ENCODE assay signal across 1 cellular context in genomic region chr7:27745064-27745583, GRCh38.
A peak's percentile ranks its signal among the peaks of the same experiment; 100 is the strongest.
TF ChIP-seq lines count a peak whose summit lies in the region.

No MANE protein-coding gene starts in this region.

TF ChIP-seq in HepG2, 621 proteins besides CTCF, POLR2A, EP300 and RAD21 (continued from another document and continues in another):
- TF ChIP-seq MLX (CRISPR knock-in tag; IDR thresholded peaks at IDR 0.05) (no peak), TAF1 (CRISPR knock-in tag; IDR thresholded peaks at IDR 0.05) (no peak), ZNF10 (CRISPR knock-in tag; IDR thresholded peaks at IDR 0.05; ENCODE audit: borderline replicate concordance, low read depth) (no peak), MTA3 (CRISPR knock-in tag; IDR thresholded peaks at IDR 0.05) (no peak), ZNF224 (CRISPR knock-in tag; IDR thresholded peaks at IDR 0.05) (no peak), KDM5A (IDR thresholded peaks at IDR 0.05; ENCODE audit: borderline replicate concordance, low read length) (no peak), HNRNPLL (IDR thresholded peaks at IDR 0.05; ENCODE audit: low read depth, low read length, poor library complexity, severe bottlenecking) (no peak), HNRNPUL1 (IDR thresholded peaks at IDR 0.05; ENCODE audit: low read depth, low read length) (no peak), ZNF501 (CRISPR knock-in tag; IDR thresholded peaks at IDR 0.05) (no peak), ATM (IDR thresholded peaks at IDR 0.05; ENCODE audit: borderline replicate concordance) (no peak), GPN1 (CRISPR knock-in tag; IDR thresholded peaks at IDR 0.05; ENCODE audit: borderline replicate concordance) (no peak), ESRRA (CRISPR knock-in tag; IDR thresholded peaks at IDR 0.05; ENCODE audit: low read depth) (no peak), SMARCE1 (IDR thresholded peaks at IDR 0.05; ENCODE audit: borderline replicate concordance) (no peak), GATAD2A (CRISPR knock-in tag; IDR thresholded peaks at IDR 0.05) (peak; percentile 65; the same call in 1 of the 2 replicates), ZSCAN25 (CRISPR knock-in tag; IDR thresholded peaks at IDR 0.05) (no peak), ZNF768 (CRISPR knock-in tag; IDR thresholded peaks at IDR 0.05) (no peak), HDAC6 (IDR thresholded peaks at IDR 0.05; ENCODE audit: low read depth, low read length) (no peak), HCFC1 (IDR thresholded peaks at IDR 0.05; ENCODE audit: low read depth, low read length) (no peak), SSRP1 (CRISPR knock-in tag; IDR thresholded peaks at IDR 0.05) (0 out of 2 replicates have a peak, but pooled peaks have one; percentile 40), ATF4 (CRISPR knock-in tag; IDR thresholded peaks at IDR 0.05) (no peak), ZNF256 (CRISPR knock-in tag; conservative IDR thresholded peaks at IDR 0.05) (no peak), RBM22 (optimal IDR thresholded peaks at IDR 0.05; ENCODE audit: low read length) (peak; percentile 74), ZNF296 (CRISPR knock-in tag; conservative IDR thresholded peaks at IDR 0.05) (no peak), RARA (CRISPR knock-in tag; IDR thresholded peaks at IDR 0.05) (peak; percentile 42; the same call in 1 of the 2 replicates), ZNF251 (CRISPR knock-in tag; IDR thresholded peaks at IDR 0.05) (no peak), ZNF747 (CRISPR knock-in tag; IDR thresholded peaks at IDR 0.05; ENCODE audit: borderline replicate concordance) (no peak), RBM39 (IDR thresholded peaks at IDR 0.05; ENCODE audit: low read depth, low read length, poor library complexity, severe bottlenecking) (no peak), SUZ12 (IDR thresholded peaks at IDR 0.05; ENCODE audit: low read depth, low read length) (no peak), SNRNP70 (IDR thresholded peaks at IDR 0.05; ENCODE audit: low read depth, low read length) (no peak), ZNF777 (CRISPR knock-in tag; IDR thresholded peaks at IDR 0.05) (no peak), ZNF629 (CRISPR knock-in tag; conservative IDR thresholded peaks at IDR 0.05) (no peak), ZNF230 (CRISPR knock-in tag; IDR thresholded peaks at IDR 0.05) (no peak), SOX5 (CRISPR knock-in tag; IDR thresholded peaks at IDR 0.05; ENCODE audit: borderline replicate concordance) (peak; percentile 66; the same call in 1 of the 2 replicates), FOXM1 (CRISPR knock-in tag; IDR thresholded peaks at IDR 0.05) (no peak), PAF1 (CRISPR knock-in tag; IDR thresholded peaks at IDR 0.05) (no peak), SKIL (CRISPR knock-in tag; IDR thresholded peaks at IDR 0.05; ENCODE audit: borderline replicate concordance) (no peak), ZNF616 (CRISPR knock-in tag; IDR thresholded peaks at IDR 0.05; ENCODE audit: low read depth) (no peak), ZNF326 (CRISPR knock-in tag; IDR thresholded peaks at IDR 0.05; ENCODE audit: borderline replicate concordance) (no peak), ZNF451 (CRISPR knock-in tag; IDR thresholded peaks at IDR 0.05) (no peak), ZNF580 (CRISPR knock-in tag; IDR thresholded peaks at IDR 0.05; ENCODE audit: borderline replicate concordance, low read depth) (no peak), NCOA2 (CRISPR knock-in tag; IDR thresholded peaks at IDR 0.05) (peak; percentile 67; the same call in 1 of the 2 replicates), PCBP1 (IDR thresholded peaks at IDR 0.05; ENCODE audit: borderline replicate concordance, low read depth, low read length) (no peak), MAZ (IDR thresholded peaks at IDR 0.05; ENCODE audit: borderline replicate concordance, low read depth, low read length) (no peak), MAZ (CRISPR knock-in tag; IDR thresholded peaks at IDR 0.05; ENCODE audit: low read depth) (no peak), HNF1A (IDR thresholded peaks at IDR 0.05; ENCODE audit: low read depth) (no peak), HNF1A (CRISPR knock-in tag; IDR thresholded peaks at IDR 0.05; ENCODE audit: borderline replicate concordance) (no peak), ZNF710 (CRISPR knock-in tag; IDR thresholded peaks at IDR 0.05; ENCODE audit: borderline replicate concordance) (no peak), CHD4 (IDR thresholded peaks at IDR 0.05; ENCODE audit: borderline replicate concordance, low read length) (no peak), MBD4 (IDR thresholded peaks at IDR 0.05; ENCODE audit: borderline replicate concordance, low read length) (no peak), CBX2 (IDR thresholded peaks at IDR 0.05; ENCODE audit: low read depth, low read length) (no peak), CBX2 (CRISPR knock-in tag; IDR thresholded peaks at IDR 0.05; ENCODE audit: low read depth) (no peak), FOXP1 (IDR thresholded peaks at IDR 0.05) (no peak), FOXP1 (CRISPR knock-in tag; IDR thresholded peaks at IDR 0.05) (no peak; the same call in 1 of the 2 replicates)
- TF ChIP-seq, protein P1, sequence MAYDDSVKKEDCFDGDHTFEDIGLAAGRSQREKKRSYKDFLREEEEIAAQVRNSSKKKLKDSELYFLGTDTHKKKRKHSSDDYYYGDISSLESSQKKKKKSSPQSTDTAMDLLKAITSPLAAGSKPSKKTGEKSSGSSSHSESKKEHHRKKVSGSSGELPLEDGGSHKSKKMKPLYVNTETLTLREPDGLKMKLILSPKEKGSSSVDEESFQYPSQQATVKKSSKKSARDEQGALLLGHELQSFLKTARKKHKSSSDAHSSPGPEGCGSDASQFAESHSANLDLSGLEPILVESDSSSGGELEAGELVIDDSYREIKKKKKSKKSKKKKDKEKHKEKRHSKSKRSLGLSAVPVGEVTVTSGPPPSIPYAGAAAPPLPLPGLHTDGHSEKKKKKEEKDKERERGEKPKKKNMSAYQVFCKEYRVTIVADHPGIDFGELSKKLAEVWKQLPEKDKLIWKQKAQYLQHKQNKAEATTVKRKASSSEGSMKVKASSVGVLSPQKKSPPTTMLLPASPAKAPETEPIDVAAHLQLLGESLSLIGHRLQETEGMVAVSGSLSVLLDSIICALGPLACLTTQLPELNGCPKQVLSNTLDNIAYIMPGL (CRISPR knock-in tag; IDR thresholded peaks at IDR 0.05; ENCODE audit: borderline replicate concordance in 1 of 2, low read depth in 1 of 2) = no peak
- TF ChIP-seq, protein P2, sequence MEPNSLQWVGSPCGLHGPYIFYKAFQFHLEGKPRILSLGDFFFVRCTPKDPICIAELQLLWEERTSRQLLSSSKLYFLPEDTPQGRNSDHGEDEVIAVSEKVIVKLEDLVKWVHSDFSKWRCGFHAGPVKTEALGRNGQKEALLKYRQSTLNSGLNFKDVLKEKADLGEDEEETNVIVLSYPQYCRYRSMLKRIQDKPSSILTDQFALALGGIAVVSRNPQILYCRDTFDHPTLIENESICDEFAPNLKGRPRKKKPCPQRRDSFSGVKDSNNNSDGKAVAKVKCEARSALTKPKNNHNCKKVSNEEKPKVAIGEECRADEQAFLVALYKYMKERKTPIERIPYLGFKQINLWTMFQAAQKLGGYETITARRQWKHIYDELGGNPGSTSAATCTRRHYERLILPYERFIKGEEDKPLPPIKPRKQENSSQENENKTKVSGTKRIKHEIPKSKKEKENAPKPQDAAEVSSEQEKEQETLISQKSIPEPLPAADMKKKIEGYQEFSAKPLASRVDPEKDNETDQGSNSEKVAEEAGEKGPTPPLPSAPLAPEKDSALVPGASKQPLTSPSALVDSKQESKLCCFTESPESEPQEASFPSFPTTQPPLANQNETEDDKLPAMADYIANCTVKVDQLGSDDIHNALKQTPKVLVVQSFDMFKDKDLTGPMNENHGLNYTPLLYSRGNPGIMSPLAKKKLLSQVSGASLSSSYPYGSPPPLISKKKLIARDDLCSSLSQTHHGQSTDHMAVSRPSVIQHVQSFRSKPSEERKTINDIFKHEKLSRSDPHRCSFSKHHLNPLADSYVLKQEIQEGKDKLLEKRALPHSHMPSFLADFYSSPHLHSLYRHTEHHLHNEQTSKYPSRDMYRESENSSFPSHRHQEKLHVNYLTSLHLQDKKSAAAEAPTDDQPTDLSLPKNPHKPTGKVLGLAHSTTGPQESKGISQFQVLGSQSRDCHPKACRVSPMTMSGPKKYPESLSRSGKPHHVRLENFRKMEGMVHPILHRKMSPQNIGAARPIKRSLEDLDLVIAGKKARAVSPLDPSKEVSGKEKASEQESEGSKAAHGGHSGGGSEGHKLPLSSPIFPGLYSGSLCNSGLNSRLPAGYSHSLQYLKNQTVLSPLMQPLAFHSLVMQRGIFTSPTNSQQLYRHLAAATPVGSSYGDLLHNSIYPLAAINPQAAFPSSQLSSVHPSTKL (CRISPR knock-in tag; IDR thresholded peaks at IDR 0.05) = peak; percentile 89
- TF ChIP-seq, protein P3, sequence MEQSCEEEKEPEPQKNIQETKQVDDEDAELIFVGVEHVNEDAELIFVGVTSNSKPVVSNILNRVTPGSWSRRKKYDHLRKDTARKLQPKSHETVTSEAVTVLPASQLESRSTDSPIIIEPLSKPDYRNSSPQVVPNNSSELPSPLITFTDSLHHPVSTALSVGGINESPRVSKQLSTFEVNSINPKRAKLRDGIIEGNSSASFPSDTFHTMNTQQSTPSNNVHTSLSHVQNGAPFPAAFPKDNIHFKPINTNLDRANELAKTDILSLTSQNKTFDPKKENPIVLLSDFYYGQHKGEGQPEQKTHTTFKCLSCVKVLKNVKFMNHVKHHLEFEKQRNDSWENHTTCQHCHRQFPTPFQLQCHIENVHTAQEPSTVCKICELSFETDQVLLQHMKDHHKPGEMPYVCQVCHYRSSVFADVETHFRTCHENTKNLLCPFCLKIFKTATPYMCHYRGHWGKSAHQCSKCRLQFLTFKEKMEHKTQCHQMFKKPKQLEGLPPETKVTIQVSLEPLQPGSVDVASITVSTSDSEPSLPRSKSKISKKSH (CRISPR knock-in tag; IDR thresholded peaks at IDR 0.05; ENCODE audit: borderline replicate concordance) = no peak
